ENCODE assay signal across 11 cellular contexts in genomic region chr20:44038681-44039123, GRCh38.
A peak's percentile ranks its signal among the peaks of the same experiment; 100 is the strongest.
DNase-seq lines count a peak whose midpoint lies in the region; ATAC-seq lines count a peak whose summit lies in the region.
"Had no signal": no experiment of that assay in that cellular context is flagged by ENCODE, and none has a peak within 500 bp of the region (broad histone marks: within the 10 kb centered on the region; RNA-seq: fewer than 3 reads in every experiment).

No MANE protein-coding gene starts in this region.

- DNase-seq in activated CD8-positive, alpha-beta memory T cell treated with anti-CD3 and anti-CD28 coated beads, Interleukin-2, amount 50 U/mL, for 48 hours = peak; percentile 40
- no peak for DNase-seq in activated CD8-positive, alpha-beta memory T cell treated with anti-CD3 and anti-CD28 coated beads, Interleukin-2, amount 50 U/mL, for 4 hours
- peak; percentile 94 for DNase-seq in NCI-H524 treated with DMSO at 0.1 percent for 48 hours (lab: John Stamatoyannopoulos, UW)
- peak; percentile 66 for DNase-seq in inferior parietal cortex (ENCODE audit: extremely low spot score)
- DNase-seq in superior temporal gyrus (ENCODE audit: extremely low spot score) = peak; percentile 69
- DNase-seq: amniotic stem cell, naive B cell, NCI-H774 had no signal

- ATAC-seq in HG03521 (IDR thresholded peaks at IDR 0.05; ENCODE audit: unreplicated experiment) (no peak), GM21825 (IDR thresholded peaks at IDR 0.05; ENCODE audit: unreplicated experiment) (no peak), GM18909 (IDR thresholded peaks at IDR 0.05; ENCODE audit: poor library complexity, unreplicated experiment) (no peak)
